Comparison of ENCODE assay signal across 23 cellular contexts in the genomic region with DNA sequence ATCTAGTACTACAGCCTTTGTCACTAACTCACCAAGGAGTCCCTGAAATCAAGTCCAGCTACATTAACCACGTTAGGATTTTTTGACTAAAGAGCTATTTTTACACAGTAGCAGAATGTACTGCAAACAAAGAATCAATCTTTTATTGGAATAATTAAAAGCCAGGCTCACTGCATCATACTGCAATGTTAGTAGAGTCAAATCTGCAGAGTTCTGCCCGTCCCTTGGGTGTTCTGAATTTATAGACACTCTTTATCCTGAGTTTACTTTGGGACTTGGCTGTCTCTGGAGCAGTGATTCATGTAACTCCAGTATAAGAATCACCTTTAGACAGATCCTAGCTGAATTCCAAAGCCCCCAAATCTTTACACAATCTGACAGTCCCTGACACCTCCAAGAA.
DNase-seq lines count a peak whose midpoint lies in the region; ATAC-seq and TF ChIP-seq lines count a peak whose summit lies in the region.
"Had no signal": no experiment of that assay in that cellular context is flagged by ENCODE, and none has a peak within 500 bp of the region (broad histone marks: within the 10 kb centered on the region; RNA-seq: fewer than 3 reads in every experiment).

No MANE protein-coding gene starts in this region.

- H3K4me1 ChIP-seq in ascending aorta (peaks cover 0 to 15% of the 10 kb centered on the region in 2 donors), trophoblast cell (ENCODE audit: control insufficient read depth in 1 of 2, insufficient read depth in 2 of 2, low read length in 2 of 2) (peaks cover 2 to 9% of the 10 kb centered on the region in 2 experiments), thoracic aorta (ENCODE audit: control insufficient read depth in 1 of 2, low read depth in 2 of 2) (peaks cover 14 to 23% of the 10 kb centered on the region in 2 donors)
- H3K4me1 ChIP-seq: BE2C, BLaER1 had no signal

- H3K27me3 ChIP-seq in ascending aorta (no peaks in the 10 kb centered on the region), trophoblast cell (ENCODE audit: insufficient read depth, low read length) (no peaks in the 10 kb centered on the region), thoracic aorta (replicated peaks; ENCODE audit: insufficient read depth) (no peaks in the 10 kb centered on the region)
- H3K27me3 ChIP-seq: BE2C, BLaER1 had no signal

- no CpG with 5 or more reads among the region's 2 CpGs for WGBS in trophoblast cell (ENCODE audit: extremely low coverage, insufficient coverage, insufficient read length)

- no peaks in the 10 kb centered on the region for H3K9me3 ChIP-seq in ascending aorta
- no peaks in the 10 kb centered on the region for H3K9me3 ChIP-seq in trophoblast cell (ENCODE audit: insufficient read depth, low read depth, low read length)
- H3K9me3 ChIP-seq in thoracic aorta = no peaks in the 10 kb centered on the region
- H3K9me3 ChIP-seq: BE2C, BLaER1 had no signal

- H2BK12ac ChIP-seq in trophoblast cell (ENCODE audit: low read length) = no peak overlapping the region

- no peak overlapping the region for H3K4me2 ChIP-seq in trophoblast cell (ENCODE audit: low read length)
- H3K4me2 ChIP-seq: BLaER1 had no signal

- no peak overlapping the region for H3K4ac ChIP-seq in trophoblast cell (ENCODE audit: low read depth, low read length)

- intact Hi-C loops in ascending aorta (cut with DNase I) = no loop called here

- H4K12ac ChIP-seq in trophoblast cell (ENCODE audit: low read depth, low read length) = no peak overlapping the region

- H3K18ac ChIP-seq in trophoblast cell (ENCODE audit: low read length) = no peak overlapping the region

- TF ChIP-seq CTCF in ascending aorta (IDR thresholded peaks at IDR 0.05) (no peak), thoracic aorta (IDR thresholded peaks at IDR 0.05) (no peak)

- no peak overlapping the region for H3K14ac ChIP-seq in trophoblast cell (ENCODE audit: low read length)

- H3K79me1 ChIP-seq in trophoblast cell (ENCODE audit: low read length) = peaks cover 2% of the 10 kb centered on the region

- H3K36me3 ChIP-seq in ascending aorta = no peaks in the 10 kb centered on the region
- no peaks in the 10 kb centered on the region for H3K36me3 ChIP-seq in trophoblast cell (ENCODE audit: control insufficient read depth in 1 of 2, insufficient read depth in 2 of 2, low read length in 2 of 2)
- H3K36me3 ChIP-seq in thoracic aorta = no peaks in the 10 kb centered on the region
- H3K36me3 ChIP-seq: BE2C, BLaER1 had no signal

- no peak for DNase-seq in ascending aorta (ENCODE audit: low spot score in 2 of 2)
- no peak for DNase-seq in trophoblast cell
- no peak for DNase-seq in thoracic aorta (ENCODE audit: low spot score)
- no peak for DNase-seq in NOMO-1 treated with dmso at 0.1 percent for 144 hours (lab: John Stamatoyannopoulos, UW; ENCODE audit: unreplicated experiment)
- DNase-seq: 8988T; ACHN; BE2C; C1 segment of cervical spinal cord; CD4-positive, alpha-beta memory T cell; CD4-positive, CD25-positive, alpha-beta regulatory T cell; CD8-positive, alpha-beta memory T cell; COR-L47; DMS 273 treated with DMSO at 0.1 percent for 48 hours; DMS153; DMS53; DMS79; DND-41; EL; GDM1 had no signal

- no peak overlapping the region for H3K23ac ChIP-seq in trophoblast cell (ENCODE audit: low read length)

- no peaks in the 10 kb centered on the region for H3K79me2 ChIP-seq in trophoblast cell (ENCODE audit: control insufficient read depth, insufficient read depth, low read length, poor library complexity)

- H4K8ac ChIP-seq in trophoblast cell (ENCODE audit: low read depth, low read length) = no peak overlapping the region

- no peak overlapping the region for H2BK120ac ChIP-seq in trophoblast cell (ENCODE audit: insufficient read depth, low read length, poor library complexity)

- no peak overlapping the region for H2BK5ac ChIP-seq in trophoblast cell (ENCODE audit: low read depth, low read length, poor library complexity)

- H4K91ac ChIP-seq in trophoblast cell (ENCODE audit: low read depth, low read length) = no peak overlapping the region

- H3K4me3 ChIP-seq in ascending aorta (no peak overlapping the region), trophoblast cell (ENCODE audit: low read depth, low read length) (no peak overlapping the region), thoracic aorta (no peak overlapping the region)
- H3K4me3 ChIP-seq: BLaER1, GM12878 had no signal

- H3K9ac ChIP-seq in trophoblast cell (ENCODE audit: low read length) = no peak overlapping the region
- H3K9ac ChIP-seq: BLaER1 had no signal

- H2AFZ ChIP-seq in trophoblast cell (ENCODE audit: insufficient read depth, low read length, poor library complexity) = no peak overlapping the region

- ATAC-seq in thoracic aorta (ENCODE audit: insufficient number of reproducible peaks, low FRiP score, low read depth) = no peak
- no peak for ATAC-seq in HG03565 (IDR thresholded peaks at IDR 0.05; ENCODE audit: unreplicated experiment)
- no peak for ATAC-seq in HG03159 (IDR thresholded peaks at IDR 0.05; ENCODE audit: unreplicated experiment)
- ATAC-seq: GM12878 had no signal

- H2AK5ac ChIP-seq in trophoblast cell (ENCODE audit: low read length) = no peak overlapping the region

- peak overlapping the region; percentile 57 to 69 for H3K27ac ChIP-seq in ascending aorta
- peak overlapping the region; percentile 61 for H3K27ac ChIP-seq in trophoblast cell (ENCODE audit: low read depth, low read length)
- H3K27ac ChIP-seq in thoracic aorta = peak overlapping the region; percentile 51 to 65
- H3K27ac ChIP-seq: BLaER1 had no signal
